9 cellular contexts compared by ENCODE assay signal in genomic region chr6:43724354-43724753, GRCh38. TPM values are rescaled to one million over a fixed set of nuclear protein-coding genes. Genes with fewer than 3 reads are reported as not detected.
DNase-seq lines count a peak whose midpoint lies in the region; FAIRE-seq and TF ChIP-seq lines count a peak whose summit lies in the region.
"Had no signal": no experiment of that assay in that cellular context is flagged by ENCODE, and none has a peak within 500 bp of the region (broad histone marks: within the 10 kb centered on the region; RNA-seq: fewer than 3 reads in every experiment).

No MANE protein-coding gene starts in this region.

- no peaks in the 10 kb centered on the region for H3K36me3 Mint-ChIP-seq in activated CD4-positive, alpha-beta T cell treated with anti-CD3 and anti-CD28 coated beads, Interleukin-2, amount 10 ng/mL, durations not matched to agents 24 days and 14 days (ENCODE audit: low read depth)
- no peaks in the 10 kb centered on the region for H3K36me3 Mint-ChIP-seq in brain

- no peaks in the 10 kb centered on the region for H4K20me1 ChIP-seq in OCI-LY1 (ENCODE audit: insufficient read depth, low read length)

- peaks cover 5% of the 10 kb centered on the region for H3K27me3 Mint-ChIP-seq in activated CD4-positive, alpha-beta T cell treated with anti-CD3 and anti-CD28 coated beads, Interleukin-2, amount 10 ng/mL, durations not matched to agents 24 days and 14 days
- H3K27me3 Mint-ChIP-seq in brain = peaks cover 8% of the 10 kb centered on the region

- no peak for FAIRE-seq in kidney (lab: Jason Lieb, UNC)
- FAIRE-seq: A204.1 had no signal

- no peak for TF ChIP-seq CTCF in OCI-LY1 (IDR thresholded peaks at IDR 0.05; ENCODE audit: low read length)
- TF ChIP-seq CTCF in brain (conservative IDR thresholded peaks at IDR 0.05) = no peak
- TF ChIP-seq CTCF in spleen (IDR thresholded peaks at IDR 0.05 in 8 of 11, conservative IDR thresholded peaks at IDR 0.05 in 3 of 11) = no peak
- no peak for TF ChIP-seq CTCF in kidney (IDR thresholded peaks at IDR 0.05; ENCODE audit: borderline replicate concordance, extremely low read depth, insufficient read depth)

- peaks cover 19% of the 10 kb centered on the region for H3K4me1 ChIP-seq in OCI-LY1 (ENCODE audit: insufficient read depth, low read length, severe bottlenecking)
- peaks cover 13 to 32% (median 23%) of the 10 kb centered on the region in 6 donors for H3K4me1 ChIP-seq in spleen
- H3K4me1 ChIP-seq in kidney (ENCODE audit: control insufficient read depth in 1 of 2, insufficient read depth in 1 of 2, low read depth in 1 of 2, low read length in 2 of 2) = peaks cover 0 to 2% of the 10 kb centered on the region in 2 donors

- no peaks in the 10 kb centered on the region for H3K36me3 ChIP-seq in OCI-LY1 (ENCODE audit: insufficient read depth, low read length)
- H3K36me3 ChIP-seq in spleen = no peaks in the 10 kb centered on the region
- no peaks in the 10 kb centered on the region for H3K36me3 ChIP-seq in kidney (ENCODE audit: control insufficient read depth in 1 of 2, insufficient read depth in 2 of 2, low read length in 2 of 2)

- no peak overlapping the region for H3K4me3 Mint-ChIP-seq in activated CD4-positive, alpha-beta T cell treated with anti-CD3 and anti-CD28 coated beads, Interleukin-2, amount 10 ng/mL, durations not matched to agents 24 days and 14 days
- no peak overlapping the region for H3K4me3 Mint-ChIP-seq in brain

- H3K79me2 ChIP-seq in OCI-LY1 (ENCODE audit: insufficient read depth, low read length) = no peaks in the 10 kb centered on the region

- H3K9me2 ChIP-seq in OCI-LY1 (ENCODE audit: low read depth, low read length) = no peaks in the 10 kb centered on the region

- H2AFZ ChIP-seq in OCI-LY1 (ENCODE audit: low read length) = no peak overlapping the region

- H3K27ac ChIP-seq in OCI-LY1 (ENCODE audit: low read depth, low read length, poor library complexity, severe bottlenecking) (no peak overlapping the region), spleen (peak overlapping the region in 5 of 8 donors; percentile 8 to 76 (median 49)), kidney (ENCODE audit: low read depth in 2 of 2, low read length in 2 of 2) (no peak overlapping the region)

- no peak for DNase-seq in activated CD4-positive, alpha-beta T cell treated with anti-CD3 and anti-CD28 coated beads, Interleukin-2, amount 10 ng/mL, durations not matched to agents 24 days and 14 days
- no peak for DNase-seq in activated CD4-positive, alpha-beta T cell treated with anti-CD3 and anti-CD28 coated beads for 48 hours
- DNase-seq in spleen = no peak
- no peak for DNase-seq in kidney
- DNase-seq in NCI-H1048 (lab: John Stamatoyannopoulos, UW) = no peak
- DNase-seq in NCI-H146 treated with DMSO at 0.1 percent for 48 hours (lab: John Stamatoyannopoulos, UW; ENCODE audit: unreplicated experiment) = no peak

- intact Hi-C loops in activated CD4-positive, alpha-beta T cell treated with anti-CD3 and anti-CD28 coated beads, Interleukin-2, amount 10 ng/mL, durations not matched to agents 24 days and 14 days (cut with micrococcal nuclease) = loop anchor here (1.0 to 2.0 kb wide), 3 partner anchors 16 to 355 kb away; no protein-coding TSS in a partner anchor
- intact Hi-C loops in spleen (cut with DNase I; ENCODE audit: low total_unique reads) (loop anchor here (5.0 kb wide), 1 partner anchor 353 kb away; no protein-coding TSS in a partner anchor), kidney (cut with DNase I) (no loop called here)

- H3K4me3 ChIP-seq in OCI-LY1 (ENCODE audit: low read depth, low read length, poor library complexity, severe bottlenecking) (no peak overlapping the region), spleen (peak overlapping the region in 1 of 8 donors; percentile 2), kidney (ENCODE audit: low read length in 2 of 2) (no peak overlapping the region)

- H3K9ac ChIP-seq in OCI-LY1 (ENCODE audit: low read length) (peak overlapping the region; percentile 23; the same call in 1 of the 2 replicates), kidney (ENCODE audit: low read length in 2 of 2) (no peak overlapping the region)

- no peak for TF ChIP-seq POLR2A in spleen (IDR thresholded peaks at IDR 0.05)

- H3K27ac Mint-ChIP-seq in activated CD4-positive, alpha-beta T cell treated with anti-CD3 and anti-CD28 coated beads, Interleukin-2, amount 10 ng/mL, durations not matched to agents 24 days and 14 days = peak overlapping the region; percentile 71
- H3K27ac Mint-ChIP-seq in brain = peak overlapping the region in 3 of 5 experiments; percentile 2 to 42 (median 16)

- H3K4me1 Mint-ChIP-seq in activated CD4-positive, alpha-beta T cell treated with anti-CD3 and anti-CD28 coated beads, Interleukin-2, amount 10 ng/mL, durations not matched to agents 24 days and 14 days = peaks cover 22% of the 10 kb centered on the region
- peaks cover 20% of the 10 kb centered on the region for H3K4me1 Mint-ChIP-seq in brain

- H3K9me3 Mint-ChIP-seq in activated CD4-positive, alpha-beta T cell treated with anti-CD3 and anti-CD28 coated beads, Interleukin-2, amount 10 ng/mL, durations not matched to agents 24 days and 14 days = peaks cover 3% of the 10 kb centered on the region
- peaks cover 0 to 7% (median 5%) of the 10 kb centered on the region in 5 experiments for H3K9me3 Mint-ChIP-seq in brain

- H3K4me2 ChIP-seq in OCI-LY1 (ENCODE audit: low read length) = peak overlapping the region; percentile 45; the same call in 1 of the 2 replicates

- H3F3A ChIP-seq in OCI-LY1 (ENCODE audit: insufficient read depth, low read length) = no peaks in the 10 kb centered on the region

- WGBS in spleen, 5 donors = 17 to 45% (median 39%) methylated on average over 2 of the region's 2 CpGs

- H3K9me3 ChIP-seq in OCI-LY1 (ENCODE audit: low read length) (no peaks in the 10 kb centered on the region), spleen (peaks cover 0 to 1% (median 0%) of the 10 kb centered on the region in 8 donors), kidney (ENCODE audit: control insufficient read depth in 1 of 2, low read length in 2 of 2) (no peaks in the 10 kb centered on the region)

- H3K27me3 ChIP-seq in OCI-LY1 (ENCODE audit: insufficient read depth, low read length) = no peaks in the 10 kb centered on the region; the same call in 1 of the 2 replicates
- H3K27me3 ChIP-seq in spleen (replicated peaks in 1 of 7) = peaks cover 0 to 10% (median 0%) of the 10 kb centered on the region in 7 donors

RNA-seq across cellular contexts. Expression of gene MRPS18A, which starts 36.8 kb away (rescaled TPM):
- 47.4 and 50.1 TPM in 2 replicates for total RNA-seq in activated CD4-positive, alpha-beta T cell treated with anti-CD3 and anti-CD28 coated beads, Interleukin-2, amount 10 ng/mL, durations not matched to agents 24 days and 14 days
- polyA plus RNA-seq in brain (ENCODE audit: insufficient read depth, low read depth, low replicate concordance) (89.2 TPM), spleen (10 to 100 TPM; 28.0 to 48.6 (median 34.3) TPM), kidney (ENCODE audit: insufficient read depth, low read depth, low replicate concordance) (103 TPM)
- total RNA-seq in spleen (10 to 100 TPM; 29.8 to 37.6 (median 30.9) TPM), kidney (36.4 TPM)

RNA-seq across cellular contexts. Expression of gene VEGFA, which starts 45.7 kb away (rescaled TPM):
- 62.9 and 64.6 TPM in 2 replicates for total RNA-seq in activated CD4-positive, alpha-beta T cell treated with anti-CD3 and anti-CD28 coated beads, Interleukin-2, amount 10 ng/mL, durations not matched to agents 24 days and 14 days
- polyA plus RNA-seq in brain (ENCODE audit: insufficient read depth, low read depth, low replicate concordance) (99.2 TPM), spleen (10 to 100 TPM; 31.0 to 56.6 (median 36.0) TPM), kidney (ENCODE audit: insufficient read depth, low read depth, low replicate concordance) (111 TPM)
- total RNA-seq in spleen (100 to 1,000 TPM; 112 to 486 (median 203) TPM), kidney (36.3 TPM)

Comparison
In these comparisons a context has a peak if more than half of its experiments do, and no peak if none do; other contexts are left out.
1. H3K27ac ChIP-seq: peak in spleen (5 of 8); none in OCI-LY1 (single experiment) and kidney (0 of 2).